In the genomic region with DNA sequence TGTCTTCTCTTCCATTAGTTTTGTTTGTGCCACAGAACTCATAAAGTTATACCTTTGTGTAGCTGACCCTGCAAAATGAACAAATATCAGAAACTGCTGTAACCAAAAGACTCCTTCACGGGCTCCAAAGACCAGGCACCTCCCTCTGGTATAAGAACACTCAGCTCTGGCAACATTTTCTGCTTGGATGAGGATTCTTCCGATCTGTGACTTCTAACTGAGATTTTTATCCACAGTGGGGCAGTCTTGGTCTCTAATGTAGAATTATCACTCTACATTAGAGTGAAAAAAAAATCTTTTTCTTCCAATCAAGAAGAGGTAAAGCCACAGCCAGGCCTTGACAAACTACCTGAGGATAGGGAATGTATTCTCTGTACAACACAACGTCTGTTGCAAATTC, we compare ENCODE assay signal across 15 cellular contexts. TPM values are rescaled to one million over a fixed set of nuclear protein-coding genes. Genes with fewer than 3 reads are reported as not detected.
DNase-seq lines count a peak whose midpoint lies in the region; ATAC-seq and TF ChIP-seq lines count a peak whose summit lies in the region.
"Had no signal": no experiment of that assay in that cellular context is flagged by ENCODE, and none has a peak within 500 bp of the region (broad histone marks: within the 10 kb centered on the region; RNA-seq: fewer than 3 reads in every experiment).

No MANE protein-coding gene starts in this region.

- no peak overlapping the region for H3K4me3 ChIP-seq in right atrium auricular region
- no peak overlapping the region for H3K4me3 ChIP-seq in choroid plexus epithelial cell (ENCODE audit: low read depth, low read length)
- H3K4me3 ChIP-seq in naive thymus-derived CD4-positive, alpha-beta T cell (ENCODE audit: low read length) = no peak overlapping the region
- H3K4me3 ChIP-seq: thoracic aorta had no signal

- ATAC-seq in Right ventricle myocardium superior (ENCODE audit: poor library complexity) = peak; percentile 61
- ATAC-seq in left lobe of liver = peak; percentile 70
- ATAC-seq in GM21390 (IDR thresholded peaks at IDR 0.05; ENCODE audit: unreplicated experiment) = no peak
- ATAC-seq in naive thymus-derived CD4-positive, alpha-beta T cell = no peak
- no peak for ATAC-seq in GM21367 (IDR thresholded peaks at IDR 0.05; ENCODE audit: unreplicated experiment)
- ATAC-seq: activated CD4-positive, alpha-beta T cell treated with anti-CD3 and anti-CD28 coated beads for 36 hours had no signal

- H3K9me3 Mint-ChIP-seq in naive thymus-derived CD4-positive, alpha-beta T cell = no peaks in the 10 kb centered on the region

- H3K9me3 ChIP-seq in right atrium auricular region = no peaks in the 10 kb centered on the region
- no peaks in the 10 kb centered on the region for H3K9me3 ChIP-seq in naive thymus-derived CD4-positive, alpha-beta T cell (ENCODE audit: control insufficient read depth in 2 of 3, low read length in 3 of 3)
- H3K9me3 ChIP-seq: thoracic aorta had no signal

- TF ChIP-seq CTCF in right atrium auricular region (IDR thresholded peaks at IDR 0.05) (peak in 1 of 2 donors; percentile 35), choroid plexus epithelial cell (conservative IDR thresholded peaks at IDR 0.05; ENCODE audit: low read depth, low read length) (peak; percentile 36)

- peaks cover 7 to 29% (median 24%) of the 10 kb centered on the region in 5 donors for H3K27me3 Mint-ChIP-seq in naive thymus-derived CD4-positive, alpha-beta T cell

- no peaks in the 10 kb centered on the region for H3K27me3 ChIP-seq in right atrium auricular region
- H3K27me3 ChIP-seq in naive thymus-derived CD4-positive, alpha-beta T cell (ENCODE audit: control insufficient read depth in 2 of 2, insufficient read depth in 2 of 2, low read length in 2 of 2) = no peaks in the 10 kb centered on the region

- CTCF ChIA-PET in naive thymus-derived CD4-positive, alpha-beta T cell (lab: Charles Lee) = no interaction called here

- H3K27ac Mint-ChIP-seq in naive thymus-derived CD4-positive, alpha-beta T cell = no peak overlapping the region
- H3K27ac Mint-ChIP-seq: activated CD4-positive, alpha-beta T cell treated with anti-CD3 and anti-CD28 coated beads for 36 hours had no signal

- no peak overlapping the region for H3K27ac ChIP-seq in right atrium auricular region
- no peak overlapping the region for H3K27ac ChIP-seq in naive thymus-derived CD4-positive, alpha-beta T cell (ENCODE audit: low read depth, low read length)
- H3K27ac ChIP-seq: thoracic aorta had no signal

- POLR2A ChIA-PET in naive thymus-derived CD4-positive, alpha-beta T cell (lab: Charles Lee) = interaction anchor here (0.6 kb wide), 1 partner anchor 120 kb away, joined by 3 read pairs; no protein-coding TSS in a partner anchor

- H3K4me3 Mint-ChIP-seq in naive thymus-derived CD4-positive, alpha-beta T cell = no peak overlapping the region
- H3K4me3 Mint-ChIP-seq: activated CD4-positive, alpha-beta T cell treated with anti-CD3 and anti-CD28 coated beads for 36 hours had no signal

- no peaks in the 10 kb centered on the region for H3K4me1 Mint-ChIP-seq in naive thymus-derived CD4-positive, alpha-beta T cell
- H3K4me1 Mint-ChIP-seq: activated CD4-positive, alpha-beta T cell treated with anti-CD3 and anti-CD28 coated beads for 36 hours had no signal

- intact Hi-C loops in Right ventricle myocardium superior (cut with DNase I) = no loop called here
- intact Hi-C loops in naive thymus-derived CD4-positive, alpha-beta T cell (cut with micrococcal nuclease) = no loop called here

- H3K36me3 ChIP-seq in right atrium auricular region = no peaks in the 10 kb centered on the region
- no peaks in the 10 kb centered on the region for H3K36me3 ChIP-seq in naive thymus-derived CD4-positive, alpha-beta T cell (ENCODE audit: control insufficient read depth in 2 of 3, insufficient read depth in 3 of 3, low read length in 3 of 3)
- H3K36me3 ChIP-seq: thoracic aorta had no signal

- H3K4me1 ChIP-seq in right atrium auricular region = peaks cover 0 to 3% of the 10 kb centered on the region in 2 donors
- no peaks in the 10 kb centered on the region for H3K4me1 ChIP-seq in naive thymus-derived CD4-positive, alpha-beta T cell (ENCODE audit: control insufficient read depth in 2 of 2, insufficient read depth in 2 of 2, low read length in 2 of 2)

- no peaks in the 10 kb centered on the region for H3K36me3 Mint-ChIP-seq in naive thymus-derived CD4-positive, alpha-beta T cell

- DNase-seq in Right ventricle myocardium superior = no peak
- no peak for DNase-seq in right atrium auricular region (ENCODE audit: low spot score)
- DNase-seq in choroid plexus epithelial cell (ENCODE audit: low read depth) = peak; percentile 72
- no peak for DNase-seq in left lobe of liver (ENCODE audit: low spot score)
- DNase-seq in naive thymus-derived CD4-positive, alpha-beta T cell = no peak
- no peak for DNase-seq in foreskin melanocyte
- DNase-seq: activated CD4-positive, alpha-beta T cell treated with anti-CD3 and anti-CD28 coated beads for 36 hours; DMS79; NCI-H524; right cardiac atrium had no signal

RNA-seq across cellular contexts. Expression of a gene that starts 38.5 kb away (rescaled TPM):
- total RNA-seq in Right ventricle myocardium superior (not detected), right atrium auricular region (not detected), left lobe of liver (not detected)
- total RNA-seq in naive thymus-derived CD4-positive, alpha-beta T cell = not detected
- polyA plus RNA-seq in naive thymus-derived CD4-positive, alpha-beta T cell = not detected
- total RNA-seq: activated CD4-positive, alpha-beta T cell treated with anti-CD3 and anti-CD28 coated beads for 36 hours; dermis microvascular lymphatic vessel endothelial cell; MCF 10A; right cardiac atrium; thoracic aorta had no signal
- polyA plus RNA-seq: right cardiac atrium had no signal

Comparison
In these comparisons a context has a peak if more than half of its experiments do, and no peak if none do; other contexts are left out.
1. ATAC-seq: peak in Right ventricle myocardium superior (single experiment) and left lobe of liver (single experiment); none in GM21390 (single experiment), naive thymus-derived CD4-positive, alpha-beta T cell (single experiment) and GM21367 (single experiment).